Comparison of ENCODE assay signal across 1 cellular context in the genomic region with DNA sequence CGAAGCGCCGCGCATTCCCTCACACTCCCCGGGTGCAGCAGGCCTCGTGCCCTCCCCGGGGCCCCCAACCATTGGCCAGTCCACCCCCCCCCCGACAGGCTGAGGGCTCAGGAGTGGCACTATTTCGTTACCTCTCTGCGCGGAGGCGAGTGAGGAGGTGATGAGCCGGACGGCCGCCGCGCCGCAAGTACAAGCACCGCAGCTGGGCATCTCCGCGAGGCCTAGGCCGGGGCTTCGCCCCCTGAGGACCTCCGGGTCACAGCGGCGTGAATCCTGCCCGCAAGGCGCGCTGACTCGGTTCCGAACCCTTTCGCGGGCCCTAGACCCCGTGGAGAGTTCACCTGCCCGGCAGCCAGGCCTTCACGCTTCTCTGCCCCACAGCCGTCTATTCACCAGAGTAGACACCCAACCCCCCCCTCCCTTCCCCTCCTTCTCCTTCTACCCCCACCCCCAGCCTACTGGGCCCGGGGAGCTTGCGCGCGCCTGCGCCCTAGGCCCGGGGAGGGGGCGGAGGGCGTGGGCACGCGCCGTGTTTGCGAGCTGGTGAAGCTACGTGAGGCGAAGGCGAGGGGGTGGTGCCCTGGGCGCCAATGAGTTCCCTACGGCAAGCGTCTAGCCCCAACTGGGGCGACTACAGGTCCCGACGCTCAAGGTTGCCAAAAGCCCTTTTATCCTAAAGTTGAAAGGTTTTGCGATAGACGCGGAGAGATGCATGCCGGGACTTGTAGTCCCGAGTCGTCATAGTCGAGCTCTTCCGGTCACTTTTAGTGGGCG.
A peak's percentile ranks its signal among the peaks of the same experiment; 100 is the strongest.
TF ChIP-seq lines count a peak whose summit lies in the region.

CLPX (minus strand) TSS at position 399 of the 774 bp plus-strand sequence; CDS start at position 210, 189 bp downstream.

TF ChIP-seq in K562, 482 proteins besides CTCF, POLR2A, EP300 and RAD21 (continued from another document and continues in another):
- TF ChIP-seq, protein P1, sequence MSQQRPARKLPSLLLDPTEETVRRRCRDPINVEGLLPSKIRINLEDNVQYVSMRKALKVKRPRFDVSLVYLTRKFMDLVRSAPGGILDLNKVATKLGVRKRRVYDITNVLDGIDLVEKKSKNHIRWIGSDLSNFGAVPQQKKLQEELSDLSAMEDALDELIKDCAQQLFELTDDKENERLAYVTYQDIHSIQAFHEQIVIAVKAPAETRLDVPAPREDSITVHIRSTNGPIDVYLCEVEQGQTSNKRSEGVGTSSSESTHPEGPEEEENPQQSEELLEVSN (IDR thresholded peaks at IDR 0.05; ENCODE audit: borderline replicate concordance in 1 of 2, extremely low read depth in 1 of 2, insufficient read depth in 1 of 2, insufficient read length in 1 of 2, low read depth in 1 of 2, low read length in 1 of 2, poor library complexity in 1 of 2, severe bottlenecking in 1 of 2): peak; percentile 8 to 31
- TF ChIP-seq BDP1 (IDR thresholded peaks at IDR 0.05; ENCODE audit: insufficient read depth, insufficient read length) (no peak), PML (IDR thresholded peaks at IDR 0.05; ENCODE audit: low read length) (peak; percentile 42; the same call in 1 of the 2 replicates), GABPA (tag; conservative IDR thresholded peaks at IDR 0.05; ENCODE audit: low read depth) (peak; percentile 89), ZNF639 (CRISPR knock-in tag; conservative IDR thresholded peaks at IDR 0.05 in 1 of 2, IDR thresholded peaks at IDR 0.05 in 1 of 2) (no peak), ZNF695 (CRISPR knock-in tag; IDR thresholded peaks at IDR 0.05) (no peak), MGA (IDR thresholded peaks at IDR 0.05) (peak; percentile 50; the same call in 1 of the 2 replicates), SMARCC2 (IDR thresholded peaks at IDR 0.05; ENCODE audit: low read depth) (no peak), FOSL1 (tag; conservative IDR thresholded peaks at IDR 0.05) (no peak), GTF2F1 (IDR thresholded peaks at IDR 0.05; ENCODE audit: low read depth, low read length) (peak; percentile 58; the same call in 1 of the 2 replicates), HNRNPL (IDR thresholded peaks at IDR 0.05; ENCODE audit: low read depth, low read length) (peak; percentile 92), NRF1 (conservative IDR thresholded peaks at IDR 0.05 in 1 of 2, IDR thresholded peaks at IDR 0.05 in 1 of 2) (peak; percentile 94 to 95), DPF2 (IDR thresholded peaks at IDR 0.05) (0 out of 2 replicates have a peak, but pooled peaks have one; percentile 15), BMI1 (IDR thresholded peaks at IDR 0.05; ENCODE audit: low read length) (no peak), XRCC5 (IDR thresholded peaks at IDR 0.05; ENCODE audit: low read depth, low read length) (no peak), ZNF584 (CRISPR knock-in tag; IDR thresholded peaks at IDR 0.05; ENCODE audit: low read depth) (no peak), SRSF1 (IDR thresholded peaks at IDR 0.05; ENCODE audit: low read depth, low read length) (no peak), MYNN (IDR thresholded peaks at IDR 0.05) (peak; percentile 77), MYNN (CRISPR knock-in tag; IDR thresholded peaks at IDR 0.05) (no peak), ATF7 (IDR thresholded peaks at IDR 0.05) (peak; percentile 76), ZBED1 (IDR thresholded peaks at IDR 0.05) (no peak; the same call in 1 of the 2 replicates), ZNF780A (CRISPR knock-in tag; IDR thresholded peaks at IDR 0.05) (no peak), SMAD2 (IDR thresholded peaks at IDR 0.05; ENCODE audit: low read depth, low read length) (no peak)
- TF ChIP-seq, protein P2, sequence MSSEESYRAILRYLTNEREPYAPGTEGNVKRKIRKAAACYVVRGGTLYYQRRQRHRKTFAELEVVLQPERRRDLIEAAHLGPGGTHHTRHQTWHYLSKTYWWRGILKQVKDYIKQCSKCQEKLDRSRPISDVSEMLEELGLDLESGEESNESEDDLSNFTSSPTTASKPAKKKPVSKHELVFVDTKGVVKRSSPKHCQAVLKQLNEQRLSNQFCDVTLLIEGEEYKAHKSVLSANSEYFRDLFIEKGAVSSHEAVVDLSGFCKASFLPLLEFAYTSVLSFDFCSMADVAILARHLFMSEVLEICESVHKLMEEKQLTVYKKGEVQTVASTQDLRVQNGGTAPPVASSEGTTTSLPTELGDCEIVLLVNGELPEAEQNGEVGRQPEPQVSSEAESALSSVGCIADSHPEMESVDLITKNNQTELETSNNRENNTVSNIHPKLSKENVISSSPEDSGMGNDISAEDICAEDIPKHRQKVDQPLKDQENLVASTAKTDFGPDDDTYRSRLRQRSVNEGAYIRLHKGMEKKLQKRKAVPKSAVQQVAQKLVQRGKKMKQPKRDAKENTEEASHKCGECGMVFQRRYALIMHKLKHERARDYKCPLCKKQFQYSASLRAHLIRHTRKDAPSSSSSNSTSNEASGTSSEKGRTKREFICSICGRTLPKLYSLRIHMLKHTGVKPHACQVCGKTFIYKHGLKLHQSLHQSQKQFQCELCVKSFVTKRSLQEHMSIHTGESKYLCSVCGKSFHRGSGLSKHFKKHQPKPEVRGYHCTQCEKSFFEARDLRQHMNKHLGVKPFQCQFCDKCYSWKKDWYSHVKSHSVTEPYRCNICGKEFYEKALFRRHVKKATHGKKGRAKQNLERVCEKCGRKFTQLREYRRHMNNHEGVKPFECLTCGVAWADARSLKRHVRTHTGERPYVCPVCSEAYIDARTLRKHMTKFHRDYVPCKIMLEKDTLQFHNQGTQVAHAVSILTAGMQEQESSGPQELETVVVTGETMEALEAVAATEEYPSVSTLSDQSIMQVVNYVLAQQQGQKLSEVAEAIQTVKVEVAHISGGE (CRISPR knock-in tag; IDR thresholded peaks at IDR 0.05): no peak
- TF ChIP-seq, protein P3, sequence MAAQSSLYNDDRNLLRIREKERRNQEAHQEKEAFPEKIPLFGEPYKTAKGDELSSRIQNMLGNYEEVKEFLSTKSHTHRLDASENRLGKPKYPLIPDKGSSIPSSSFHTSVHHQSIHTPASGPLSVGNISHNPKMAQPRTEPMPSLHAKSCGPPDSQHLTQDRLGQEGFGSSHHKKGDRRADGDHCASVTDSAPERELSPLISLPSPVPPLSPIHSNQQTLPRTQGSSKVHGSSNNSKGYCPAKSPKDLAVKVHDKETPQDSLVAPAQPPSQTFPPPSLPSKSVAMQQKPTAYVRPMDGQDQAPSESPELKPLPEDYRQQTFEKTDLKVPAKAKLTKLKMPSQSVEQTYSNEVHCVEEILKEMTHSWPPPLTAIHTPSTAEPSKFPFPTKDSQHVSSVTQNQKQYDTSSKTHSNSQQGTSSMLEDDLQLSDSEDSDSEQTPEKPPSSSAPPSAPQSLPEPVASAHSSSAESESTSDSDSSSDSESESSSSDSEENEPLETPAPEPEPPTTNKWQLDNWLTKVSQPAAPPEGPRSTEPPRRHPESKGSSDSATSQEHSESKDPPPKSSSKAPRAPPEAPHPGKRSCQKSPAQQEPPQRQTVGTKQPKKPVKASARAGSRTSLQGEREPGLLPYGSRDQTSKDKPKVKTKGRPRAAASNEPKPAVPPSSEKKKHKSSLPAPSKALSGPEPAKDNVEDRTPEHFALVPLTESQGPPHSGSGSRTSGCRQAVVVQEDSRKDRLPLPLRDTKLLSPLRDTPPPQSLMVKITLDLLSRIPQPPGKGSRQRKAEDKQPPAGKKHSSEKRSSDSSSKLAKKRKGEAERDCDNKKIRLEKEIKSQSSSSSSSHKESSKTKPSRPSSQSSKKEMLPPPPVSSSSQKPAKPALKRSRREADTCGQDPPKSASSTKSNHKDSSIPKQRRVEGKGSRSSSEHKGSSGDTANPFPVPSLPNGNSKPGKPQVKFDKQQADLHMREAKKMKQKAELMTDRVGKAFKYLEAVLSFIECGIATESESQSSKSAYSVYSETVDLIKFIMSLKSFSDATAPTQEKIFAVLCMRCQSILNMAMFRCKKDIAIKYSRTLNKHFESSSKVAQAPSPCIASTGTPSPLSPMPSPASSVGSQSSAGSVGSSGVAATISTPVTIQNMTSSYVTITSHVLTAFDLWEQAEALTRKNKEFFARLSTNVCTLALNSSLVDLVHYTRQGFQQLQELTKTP (IDR thresholded peaks at IDR 0.05; ENCODE audit: low read depth in 1 of 2, partially characterized antibody in 2 of 2): peak in 1 of 2 experiments; percentile 87
- TF ChIP-seq, protein P4, sequence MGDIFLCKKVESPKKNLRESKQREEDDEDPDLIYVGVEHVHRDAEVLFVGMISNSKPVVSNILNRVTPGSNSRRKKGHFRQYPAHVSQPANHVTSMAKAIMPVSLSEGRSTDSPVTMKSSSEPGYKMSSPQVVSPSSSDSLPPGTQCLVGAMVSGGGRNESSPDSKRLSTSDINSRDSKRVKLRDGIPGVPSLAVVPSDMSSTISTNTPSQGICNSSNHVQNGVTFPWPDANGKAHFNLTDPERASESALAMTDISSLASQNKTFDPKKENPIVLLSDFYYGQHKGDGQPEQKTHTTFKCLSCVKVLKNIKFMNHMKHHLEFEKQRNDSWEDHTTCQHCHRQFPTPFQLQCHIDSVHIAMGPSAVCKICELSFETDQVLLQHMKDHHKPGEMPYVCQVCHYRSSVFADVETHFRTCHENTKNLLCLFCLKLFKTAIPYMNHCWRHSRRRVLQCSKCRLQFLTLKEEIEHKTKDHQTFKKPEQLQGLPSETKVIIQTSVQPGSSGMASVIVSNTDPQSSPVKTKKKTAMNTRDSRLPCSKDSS (IDR thresholded peaks at IDR 0.05; ENCODE audit: low read depth, partially characterized antibody): no peak
- TF ChIP-seq, protein P5, sequence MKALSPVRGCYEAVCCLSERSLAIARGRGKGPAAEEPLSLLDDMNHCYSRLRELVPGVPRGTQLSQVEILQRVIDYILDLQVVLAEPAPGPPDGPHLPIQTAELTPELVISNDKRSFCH (CRISPR knock-in tag; IDR thresholded peaks at IDR 0.05): no peak
- TF ChIP-seq, protein P5 (tag; IDR thresholded peaks at IDR 0.05): no peak
